ENCODE assay signal across 12 cellular contexts in the genomic region with DNA sequence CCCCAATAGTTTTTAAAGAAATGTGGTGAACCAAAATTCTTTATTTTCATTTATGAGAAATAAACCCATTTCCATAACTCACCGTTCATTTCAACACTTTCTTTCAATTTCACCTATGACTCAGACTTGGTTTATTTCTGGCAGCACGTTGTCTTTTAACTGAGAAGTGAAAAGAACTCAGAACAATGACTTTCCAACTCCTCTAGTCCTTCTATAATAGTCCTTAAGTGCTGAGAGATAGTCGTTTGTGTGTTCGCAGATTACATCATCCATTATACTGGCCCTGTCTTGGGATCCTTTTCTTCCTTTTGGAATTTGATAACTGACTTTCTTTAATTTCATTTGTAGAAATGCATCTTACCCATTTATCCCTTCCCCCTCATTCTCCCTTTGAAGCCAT.
A peak's percentile ranks its signal among the peaks of the same experiment; 100 is the strongest.
DNase-seq lines count a peak whose midpoint lies in the region; ATAC-seq and TF ChIP-seq lines count a peak whose summit lies in the region.
"Had no signal": no experiment of that assay in that cellular context is flagged by ENCODE, and none has a peak within 500 bp of the region (broad histone marks: within the 10 kb centered on the region; RNA-seq: fewer than 3 reads in every experiment).

No MANE protein-coding gene starts in this region.

- no peak overlapping the region for H3K4me3 ChIP-seq in SJCRH30

- no peak overlapping the region for H3K4me3 Mint-ChIP-seq in type B pancreatic cell

- DNase-seq in EL = peak; percentile 2
- peak; percentile 9 for DNase-seq in SK-MEL-5 (ENCODE audit: low read depth, low spot score)
- no peak for DNase-seq in HuH-7.5 (ENCODE audit: low spot score)
- no peak for DNase-seq in type B pancreatic cell (ENCODE audit: extremely low spot score, unreplicated experiment)
- DNase-seq in ureter (ENCODE audit: low spot score) = no peak
- no peak for DNase-seq in SJCRH30
- DNase-seq: activated CD4-positive, alpha-beta T cell treated with anti-CD3 and anti-CD28 coated beads, Interleukin-2, amount 50 U/mL, for 1 hour; COR-L47; effector CD8-positive, alpha-beta T cell; NCI-H774 had no signal

- H3K27me3 ChIP-seq in SJCRH30 = no peaks in the 10 kb centered on the region

- no peak overlapping the region for H3K27ac ChIP-seq in SJCRH30

- no peak overlapping the region for H3K27ac Mint-ChIP-seq in type B pancreatic cell

- H3K9me3 ChIP-seq in SJCRH30 (replicated peaks) = no peaks in the 10 kb centered on the region

- no peaks in the 10 kb centered on the region for H3K4me1 ChIP-seq in SJCRH30

- H3K9me3 Mint-ChIP-seq in type B pancreatic cell = no peaks in the 10 kb centered on the region

- ATAC-seq in GM19043 (IDR thresholded peaks at IDR 0.05; ENCODE audit: low read depth, unreplicated experiment) = peak; percentile 81
- ATAC-seq in HG02885 (IDR thresholded peaks at IDR 0.05; ENCODE audit: poor library complexity, unreplicated experiment) = peak; percentile 80

- no peaks in the 10 kb centered on the region for H3K4me1 Mint-ChIP-seq in type B pancreatic cell (ENCODE audit: unreplicated experiment)

- H3K36me3 ChIP-seq in SJCRH30 = no peaks in the 10 kb centered on the region

- H3K36me3 Mint-ChIP-seq in type B pancreatic cell = no peaks in the 10 kb centered on the region

- no peaks in the 10 kb centered on the region for H3K27me3 Mint-ChIP-seq in type B pancreatic cell

- in situ Hi-C loops in SK-MEL-5 (cut with HindIII; ENCODE audit: low pct_unique_long_range_greater_than_20kb, low sequenced_read_pairs) = no loop called here

- TF ChIP-seq CTCF in type B pancreatic cell (conservative IDR thresholded peaks at IDR 0.05) = no peak

Comparison
In these comparisons a context has a peak if more than half of its experiments do, and no peak if none do; other contexts are left out.
1. DNase-seq: peak in EL (single experiment) and SK-MEL-5 (single experiment); none in HuH-7.5 (single experiment), type B pancreatic cell (single experiment), ureter (single experiment) and SJCRH30 (0 of 2).